ENCODE assay signal across 8 cellular contexts in genomic region chr17:76709077-76709950, GRCh38. TPM values are rescaled to one million over a fixed set of nuclear protein-coding genes. Genes with fewer than 3 reads are reported as not detected.
DNase-seq lines count a peak whose midpoint lies in the region; ATAC-seq and TF ChIP-seq lines count a peak whose summit lies in the region.

No MANE protein-coding gene starts in this region.

- peak; percentile 50 to 64 for TF ChIP-seq POLR2A in adrenal gland (IDR thresholded peaks at IDR 0.05)

- peak overlapping the region; percentile 99 for H3K27ac Mint-ChIP-seq in HFFc6

- peak overlapping the region; percentile 67 to 96 (median 90) for H3K27ac ChIP-seq in adrenal gland
- peak overlapping the region; percentile 85 for H3K27ac ChIP-seq in psoas muscle

- ATAC-seq in left ventricle myocardium superior = peak; percentile 83
- peak; percentile 50 to 60 (median 56) for ATAC-seq in psoas muscle
- ATAC-seq in GM21723 (IDR thresholded peaks at IDR 0.05; ENCODE audit: unreplicated experiment) = no peak
- no peak for ATAC-seq in HG02970 (IDR thresholded peaks at IDR 0.05; ENCODE audit: low FRiP score, unreplicated experiment)
- ATAC-seq in HG02588 (IDR thresholded peaks at IDR 0.05; ENCODE audit: unreplicated experiment) = no peak

- CTCF ChIA-PET in AG04449 (lab: Yijun Ruan, JAX) = interaction anchor here (0.9 to 3.7 kb wide), 11 partner anchors 9 to 186 kb away, joined by 3 to 20 read pairs (median 5); no protein-coding TSS in a partner anchor

- H3K4me1 Mint-ChIP-seq in HFFc6 (ENCODE audit: low read depth) = peaks cover 49% of the 10 kb centered on the region

- H3K27me3 ChIP-seq in adrenal gland (no peaks in the 10 kb centered on the region), psoas muscle (ENCODE audit: insufficient read depth in 3 of 3, low read length in 2 of 3) (no peaks in the 10 kb centered on the region)

- H3K4me1 ChIP-seq in adrenal gland (replicated peaks in 1 of 2) (peaks cover 31 to 53% of the 10 kb centered on the region in 2 donors), psoas muscle (peaks cover 36% of the 10 kb centered on the region)

- H3K9me3 ChIP-seq in adrenal gland (replicated peaks in 1 of 3) (no peaks in the 10 kb centered on the region), psoas muscle (no peaks in the 10 kb centered on the region)

- H3K9me3 Mint-ChIP-seq in HFFc6 = no peaks in the 10 kb centered on the region

- H3K27me3 Mint-ChIP-seq in HFFc6 (ENCODE audit: insufficient read depth) = peaks cover 8% of the 10 kb centered on the region

- WGBS in adrenal gland, 4 donors = 22 to 49% (median 32%) methylated on average over 13 to 29 of the region's 29 CpGs
- WGBS in psoas muscle, 3 donors = 39 to 63% (median 45%) methylated on average over 29 of the region's 29 CpGs

- H3K4me3 ChIP-seq in AG04449 (ENCODE audit: low read depth, low read length) (peak overlapping the region; percentile 92), adrenal gland (peak overlapping the region in 2 of 4 donors; percentile 56 to 84), psoas muscle (peak overlapping the region; percentile 73)

- DNase-seq in AG04449 (ENCODE audit: low read depth, low spot score) (peak; percentile 98), HFFc6 (peak; percentile 99), adrenal gland (peak; percentile 61 to 92 (median 80)), left ventricle myocardium superior (peak; percentile 92), psoas muscle (peak; percentile 87 to 92)

- POLR2A ChIA-PET in AG04449 (lab: Yijun Ruan, JAX) = interaction anchor here (0.8 to 1.4 kb wide), 9 partner anchors 8 to 85 kb away, joined by 3 to 8 read pairs (median 4); partner anchors contain the start of genes JMJD6, METTL23 and MFSD11

- H3K36me3 ChIP-seq in adrenal gland (replicated peaks in 1 of 2) = peaks cover 0 to 18% of the 10 kb centered on the region in 2 donors
- H3K36me3 ChIP-seq in psoas muscle (ENCODE audit: insufficient read depth in 1 of 2, low read depth in 1 of 2) = peaks cover 0 to 18% of the 10 kb centered on the region in 2 donors

- peaks cover 28% of the 10 kb centered on the region for H3K36me3 Mint-ChIP-seq in HFFc6 (ENCODE audit: low read depth)

- intact Hi-C loops in adrenal gland (cut with DNase I) (no loop called here), left ventricle myocardium superior (cut with micrococcal nuclease) (no loop called here), psoas muscle (cut with DNase I) (no loop called here)

- peak overlapping the region; percentile 99 for H3K4me3 Mint-ChIP-seq in HFFc6

- TF ChIP-seq CTCF in AG04449 (IDR thresholded peaks at IDR 0.05; ENCODE audit: insufficient read depth, low read length, missing control alignments) (no peak), HFFc6 (IDR thresholded peaks at IDR 0.05) (no peak), adrenal gland (IDR thresholded peaks at IDR 0.05) (peak in 1 of 6 experiments; percentile 13), psoas muscle (IDR thresholded peaks at IDR 0.05) (no peak)

RNA-seq across cellular contexts. Expression of gene MXRA7, which starts 1.5 kb away (rescaled TPM):
- total RNA-seq in HFFc6 (2021; fragmentation: NEBNext Ultra II Directional; extraction: Animal tissue kit (Norgen Biotek cat#: 25700)) = 100 to 1,000 TPM; 180 to 259 (median 192) TPM
- total RNA-seq in adrenal gland (100 to 1,000 TPM; 200 to 541 (median 356) TPM), left ventricle myocardium superior (364 TPM), psoas muscle (10 to 100 TPM; 40.8 to 75.1 (median 52.0) TPM)
- polyA plus RNA-seq in adrenal gland (100 to 1,000 TPM in 2 of 3 donors, 10 to 100 TPM in 1; 81.5 to 573 (median 167) TPM), psoas muscle (10 to 100 TPM; 34.6 to 43.2 (median 37.6) TPM)

RNA-seq across cellular contexts. Expression of gene JMJD6, which starts 17.1 kb away (rescaled TPM):
- total RNA-seq in HFFc6 (2021; fragmentation: NEBNext Ultra II Directional; extraction: Animal tissue kit (Norgen Biotek cat#: 25700)) = 10 to 100 TPM; 32.9 to 44.3 (median 37.3) TPM
- total RNA-seq in adrenal gland (100 to 1,000 TPM in 1 of 8 donors, 10 to 100 TPM in 7; 23.5 to 105 (median 36.3) TPM), left ventricle myocardium superior (68.6 TPM), psoas muscle (10 to 100 TPM; 30.8 to 61.9 (median 53.6) TPM)
- polyA plus RNA-seq in adrenal gland (10 to 100 TPM; 53.7 to 66.9 (median 58.8) TPM), psoas muscle (10 to 100 TPM; 32.3 to 81.9 (median 51.6) TPM)

RNA-seq across cellular contexts. Expression of gene METTL23, which starts 17.3 kb away (rescaled TPM):
- 10 to 100 TPM; 30.1 to 32.8 (median 31.1) TPM for total RNA-seq in HFFc6 (2021; fragmentation: NEBNext Ultra II Directional; extraction: Animal tissue kit (Norgen Biotek cat#: 25700))
- 10 to 100 TPM; 24.6 to 91.5 (median 37.7) TPM for total RNA-seq in adrenal gland
- polyA plus RNA-seq in adrenal gland = 10 to 100 TPM; 48.0 to 84.9 (median 54.5) TPM
- total RNA-seq in left ventricle myocardium superior = 21.0 TPM
- total RNA-seq in psoas muscle = 10 to 100 TPM; 19.0 to 27.0 (median 24.3) TPM
- 10 to 100 TPM; 30.8 to 54.0 (median 36.5) TPM for polyA plus RNA-seq in psoas muscle

RNA-seq across cellular contexts. Expression of gene SRSF2, which starts 27.8 kb away (rescaled TPM):
- 100 to 1,000 TPM; 179 to 220 (median 215) TPM for total RNA-seq in HFFc6 (2021; fragmentation: NEBNext Ultra II Directional; extraction: Animal tissue kit (Norgen Biotek cat#: 25700))
- total RNA-seq in adrenal gland (100 to 1,000 TPM; 115 to 242 (median 212) TPM), left ventricle myocardium superior (78.0 TPM), psoas muscle (100 to 1,000 TPM in 2 of 4 donors, 10 to 100 TPM in 2; 57.9 to 128 (median 90.6) TPM)
- polyA plus RNA-seq in adrenal gland (100 to 1,000 TPM; 103 to 269 (median 151) TPM), psoas muscle (100 to 1,000 TPM in 2 of 3 donors, 10 to 100 TPM in 1; 81.9 to 135 (median 118) TPM)

RNA-seq across cellular contexts. Expression of gene MFSD11, which starts 28.6 kb away (rescaled TPM):
- 10 to 100 TPM; 16.1 to 23.4 (median 20.7) TPM for total RNA-seq in HFFc6 (2021; fragmentation: NEBNext Ultra II Directional; extraction: Animal tissue kit (Norgen Biotek cat#: 25700))
- 10 to 100 TPM; 24.2 to 50.0 (median 31.8) TPM for total RNA-seq in adrenal gland
- polyA plus RNA-seq in adrenal gland = 10 to 100 TPM in 2 of 3 donors, 1 to 10 TPM in 1; 9.4 to 20.4 (median 11.8) TPM
- total RNA-seq in left ventricle myocardium superior = 21.3 TPM
- total RNA-seq in psoas muscle = 10 to 100 TPM; 18.7 to 26.5 (median 22.0) TPM
- polyA plus RNA-seq in psoas muscle = 10 to 100 TPM; 10.1 to 27.4 (median 10.3) TPM

Comparison
In these comparisons a context has a peak if more than half of its experiments do, and no peak if none do; other contexts are left out.
1. ATAC-seq: peak in left ventricle myocardium superior (single experiment) and psoas muscle (4 of 4); none in GM21723 (single experiment), HG02970 (single experiment) and HG02588 (single experiment).
2. Peak in every context shown above with its lines, with median percentiles within 50 percentile points of each other: DNase-seq.